16 cellular contexts compared by ENCODE assay signal in the genomic region with DNA sequence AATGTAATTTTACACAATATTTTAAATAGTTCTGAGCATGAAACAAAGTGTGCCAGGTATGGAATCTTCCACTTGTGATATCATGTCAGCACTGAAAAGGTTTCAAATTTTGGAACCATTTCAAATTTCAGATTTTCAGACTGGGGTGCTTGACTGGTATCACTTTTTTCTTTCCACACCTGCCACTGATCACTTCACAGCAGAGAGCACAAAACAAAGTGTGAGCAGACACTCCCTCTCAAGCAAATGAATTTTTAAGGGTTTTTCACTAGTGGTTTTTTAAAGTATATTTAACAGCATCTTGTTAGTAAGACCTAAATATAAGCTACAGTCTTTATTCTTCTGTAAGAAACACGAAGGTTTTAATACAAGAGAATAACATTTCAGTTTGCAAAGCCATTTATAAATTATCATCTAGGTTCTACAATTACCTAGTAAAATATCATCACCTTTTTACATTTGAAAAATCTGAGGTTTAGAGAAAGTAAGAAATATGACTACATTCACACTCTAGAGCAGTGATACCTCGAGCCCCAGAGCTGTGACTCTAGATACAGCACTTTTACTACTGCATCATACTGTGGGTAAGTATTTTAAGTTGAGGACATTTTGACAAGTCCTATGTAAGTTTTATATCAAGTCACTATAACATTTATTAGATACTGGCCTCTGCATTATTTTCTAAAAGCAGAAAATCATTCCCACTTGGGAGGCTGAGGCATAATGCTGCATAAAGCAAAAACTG. TPM values are rescaled to one million over a fixed set of nuclear protein-coding genes. Genes with fewer than 3 reads are reported as not detected.
DNase-seq lines count a peak whose midpoint lies in the region; ATAC-seq lines count a peak whose summit lies in the region.
"Had no signal": no experiment of that assay in that cellular context is flagged by ENCODE, and none has a peak within 500 bp of the region (broad histone marks: within the 10 kb centered on the region; RNA-seq: fewer than 3 reads in every experiment).

No MANE protein-coding gene starts in this region.

- CTCF ChIA-PET in activated CD4-positive, alpha-beta T cell treated with anti-CD3 and anti-CD28 coated beads for 36 hours (lab: Charles Lee): interaction anchor here (0.5 to 1.0 kb wide), 5 partner anchors 9 to 110 kb away, joined by 3 to 4 read pairs (median 4); no protein-coding TSS in a partner anchor

- no peak for DNase-seq in activated CD4-positive, alpha-beta T cell treated with anti-CD3 and anti-CD28 coated beads for 36 hours
- DNase-seq in activated CD4-positive, alpha-beta T cell treated with anti-CD3 and anti-CD28 coated beads, Interleukin-2, amount 50 U/mL, for 4 hours: no peak
- DNase-seq in CD4-positive, CD25-positive, alpha-beta regulatory T cell: no peak
- DNase-seq in Karpas-422: no peak
- DNase-seq in immature natural killer cell: no peak
- DNase-seq in GM19240 (ENCODE audit: insufficient read length, low spot score): no peak
- DNase-seq in activated T-cell treated with anti-CD3 and anti-CD28 coated beads, Interleukin-2, amount 50 U/mL, for 48 hours: no peak
- no peak for DNase-seq in NCI-H345 treated with DMSO at 0.1 percent for 48 hours (lab: John Stamatoyannopoulos, UW; ENCODE audit: unreplicated experiment)
- DNase-seq: BE2C; CD4-positive, alpha-beta memory T cell; GF-D8; KG1; NCI-H1417 treated with DMSO at 0.1 percent for 48 hours; NCI-H2029; PC-3; RPMI8226 had no signal

- H3K36me3 Mint-ChIP-seq in activated CD4-positive, alpha-beta T cell treated with anti-CD3 and anti-CD28 coated beads for 36 hours (ENCODE audit: low read depth): peaks cover 18% of the 10 kb centered on the region
- H3K36me3 Mint-ChIP-seq in CD4-positive, CD25-positive, alpha-beta regulatory T cell: peaks cover 6% of the 10 kb centered on the region
- H3K36me3 Mint-ChIP-seq in immature natural killer cell: peaks cover 0 to 8% (median 4%) of the 10 kb centered on the region in 3 donors

- no peaks in the 10 kb centered on the region for H3K9me2 ChIP-seq in Karpas-422 (replicated peaks; ENCODE audit: insufficient read depth, low read length)

- no peak overlapping the region for H3K9ac ChIP-seq in Karpas-422 (ENCODE audit: low read length)

- H3K27me3 ChIP-seq in CD4-positive, CD25-positive, alpha-beta regulatory T cell (ENCODE audit: control insufficient read depth, insufficient read depth, low read length): no peaks in the 10 kb centered on the region
- H3K27me3 ChIP-seq in Karpas-422 (ENCODE audit: low read length): no peaks in the 10 kb centered on the region
- H3K27me3 ChIP-seq: BE2C had no signal

- H3K79me2 ChIP-seq in Karpas-422 (ENCODE audit: low read length): peaks cover 92% of the 10 kb centered on the region

- H3K4me3 ChIP-seq in CD4-positive, CD25-positive, alpha-beta regulatory T cell (ENCODE audit: low read depth, low read length): peak overlapping the region; percentile 23
- no peak overlapping the region for H3K4me3 ChIP-seq in Karpas-422 (ENCODE audit: low read length)

- POLR2A ChIA-PET in activated CD4-positive, alpha-beta T cell treated with anti-CD3 and anti-CD28 coated beads for 36 hours (lab: Charles Lee): interaction anchor here (0.6 kb wide), 1 partner anchor 11 kb away, joined by 7 read pairs; no protein-coding TSS in a partner anchor

- H3K36me3 ChIP-seq in CD4-positive, CD25-positive, alpha-beta regulatory T cell (ENCODE audit: control insufficient read depth, insufficient read depth, low read length): peaks cover 8% of the 10 kb centered on the region
- peaks cover 3% of the 10 kb centered on the region; the same call in 1 of the 2 replicates for H3K36me3 ChIP-seq in Karpas-422 (ENCODE audit: insufficient read depth, low read length)
- H3K36me3 ChIP-seq: BE2C had no signal

- intact Hi-C loops in activated CD4-positive, alpha-beta T cell treated with anti-CD3 and anti-CD28 coated beads for 36 hours (cut with DNase I, micrococcal nuclease): no loop called here

- H3K4me2 ChIP-seq in Karpas-422 (ENCODE audit: low read depth, low read length, poor library complexity, severe bottlenecking): no peak overlapping the region

- H3K27me3 Mint-ChIP-seq in activated CD4-positive, alpha-beta T cell treated with anti-CD3 and anti-CD28 coated beads for 36 hours: no peaks in the 10 kb centered on the region
- no peaks in the 10 kb centered on the region for H3K27me3 Mint-ChIP-seq in CD4-positive, CD25-positive, alpha-beta regulatory T cell
- peaks cover 0 to 10% (median 0%) of the 10 kb centered on the region in 3 donors for H3K27me3 Mint-ChIP-seq in immature natural killer cell (ENCODE audit: low read depth in 3 of 3)
- H3K27me3 Mint-ChIP-seq: CD4-positive, alpha-beta memory T cell had no signal

- H3K9me3 Mint-ChIP-seq in activated CD4-positive, alpha-beta T cell treated with anti-CD3 and anti-CD28 coated beads for 36 hours (ENCODE audit: low read depth): no peaks in the 10 kb centered on the region
- no peaks in the 10 kb centered on the region for H3K9me3 Mint-ChIP-seq in CD4-positive, CD25-positive, alpha-beta regulatory T cell
- H3K9me3 Mint-ChIP-seq in immature natural killer cell: no peaks in the 10 kb centered on the region
- H3K9me3 Mint-ChIP-seq: CD4-positive, alpha-beta memory T cell had no signal

- H4K20me1 ChIP-seq in Karpas-422 (ENCODE audit: insufficient read depth, low read depth, low read length): peaks cover 9% of the 10 kb centered on the region; the same call in 1 of the 2 replicates

- no peak overlapping the region for H3K27ac Mint-ChIP-seq in activated CD4-positive, alpha-beta T cell treated with anti-CD3 and anti-CD28 coated beads for 36 hours
- H3K27ac Mint-ChIP-seq in CD4-positive, CD25-positive, alpha-beta regulatory T cell: no peak overlapping the region
- peak overlapping the region in 5 of 6 donors; percentile 40 to 71 (median 55) for H3K27ac Mint-ChIP-seq in immature natural killer cell

- no peak overlapping the region for H3K27ac ChIP-seq in CD4-positive, CD25-positive, alpha-beta regulatory T cell (ENCODE audit: insufficient read depth, low read length, poor library complexity, severe bottlenecking)
- peak overlapping the region; percentile 16 for H3K27ac ChIP-seq in Karpas-422 (ENCODE audit: low read length)

- ATAC-seq in activated CD4-positive, alpha-beta T cell treated with anti-CD3 and anti-CD28 coated beads for 36 hours: peak; percentile 61
- no peak for ATAC-seq in CD4-positive, CD25-positive, alpha-beta regulatory T cell (ENCODE audit: low read depth in 2 of 2)
- ATAC-seq: PC-3 had no signal

- H2AFZ ChIP-seq in Karpas-422 (ENCODE audit: low read length): no peak overlapping the region

- no peaks in the 10 kb centered on the region for H3K9me3 ChIP-seq in CD4-positive, CD25-positive, alpha-beta regulatory T cell (ENCODE audit: control insufficient read depth in 2 of 2, low read length in 2 of 2)
- no peaks in the 10 kb centered on the region for H3K9me3 ChIP-seq in Karpas-422 (ENCODE audit: low read length)
- H3K9me3 ChIP-seq: BE2C had no signal

- peaks cover 31% of the 10 kb centered on the region for H3K4me1 Mint-ChIP-seq in activated CD4-positive, alpha-beta T cell treated with anti-CD3 and anti-CD28 coated beads for 36 hours
- H3K4me1 Mint-ChIP-seq in CD4-positive, CD25-positive, alpha-beta regulatory T cell: peaks cover 7 to 39% (median 32%) of the 10 kb centered on the region in 4 donors
- H3K4me1 Mint-ChIP-seq in immature natural killer cell: peaks cover 30 to 38% of the 10 kb centered on the region in 2 donors

- H3K4me1 ChIP-seq in CD4-positive, CD25-positive, alpha-beta regulatory T cell (ENCODE audit: control insufficient read depth, insufficient read depth, low read length, poor library complexity, severe bottlenecking): peaks cover 33% of the 10 kb centered on the region
- peaks cover 15% of the 10 kb centered on the region for H3K4me1 ChIP-seq in Karpas-422 (ENCODE audit: low read length)
- H3K4me1 ChIP-seq: BE2C had no signal

- H3K4me3 Mint-ChIP-seq in activated CD4-positive, alpha-beta T cell treated with anti-CD3 and anti-CD28 coated beads for 36 hours: no peak overlapping the region
- peak overlapping the region in 1 of 4 donors; percentile 31 for H3K4me3 Mint-ChIP-seq in CD4-positive, CD25-positive, alpha-beta regulatory T cell
- H3K4me3 Mint-ChIP-seq in immature natural killer cell: peak overlapping the region in 3 of 5 donors; percentile 12 to 54 (median 53)

RNA-seq across cellular contexts. Expression of a gene that starts 14.6 kb away (rescaled TPM):
- total RNA-seq in activated CD4-positive, alpha-beta T cell treated with anti-CD3 and anti-CD28 coated beads for 36 hours: 10 to 100 TPM; 54.2 to 58.3 TPM
- 66.8 TPM for total RNA-seq in CD4-positive, CD25-positive, alpha-beta regulatory T cell
- polyA plus RNA-seq in CD4-positive, CD25-positive, alpha-beta regulatory T cell: 100 to 1,000 TPM; 108 to 130 (median 116) TPM
- 54.4 and 78.1 TPM in 2 replicates for total RNA-seq in Karpas-422 (2014; rRNA removed; shearing (Covaris generic); ENCODE audit: low replicate concordance)
- 100 to 1,000 TPM; 109 to 128 (median 125) TPM for polyA plus RNA-seq in immature natural killer cell

Comparison
In these comparisons a context has a peak if more than half of its experiments do, and no peak if none do; other contexts are left out.
1. H3K27ac Mint-ChIP-seq: peak in immature natural killer cell (5 of 6); none in activated CD4-positive, alpha-beta T cell treated with anti-CD3 and anti-CD28 coated beads for 36 hours (single experiment) and CD4-positive, CD25-positive, alpha-beta regulatory T cell (0 of 3).